In genomic region chr15:33149919-33150318, GRCh38 we compare ENCODE assay signal across 13 cellular contexts. TPM values are rescaled to one million over a fixed set of nuclear protein-coding genes. Genes with fewer than 3 reads are reported as not detected.
DNase-seq lines count a peak whose midpoint lies in the region; ATAC-seq and TF ChIP-seq lines count a peak whose summit lies in the region.
"Had no signal": no experiment of that assay in that cellular context is flagged by ENCODE, and none has a peak within 500 bp of the region (broad histone marks: within the 10 kb centered on the region; RNA-seq: fewer than 3 reads in every experiment).

No MANE protein-coding gene starts in this region.

- DNase-seq in HT1080 (ENCODE audit: low read depth) (peak; percentile 39), amniotic epithelial cell (ENCODE audit: low read depth) (peak; percentile 82), fibroblast of the aortic adventitia (ENCODE audit: low read depth) (peak; percentile 18), retinal pigment epithelial cell (ENCODE audit: low read depth) (peak; percentile 37), ureter (ENCODE audit: low spot score) (no peak), activated T-cell treated with anti-CD3 and anti-CD28 coated beads for 4 hours (no peak)
- DNase-seq: activated naive CD4-positive, alpha-beta T cell treated with anti-CD3 and anti-CD28 coated beads, Interleukin-2, amount 10 ng/mL, durations not matched to agents 7 days and 5 days; brain microvascular endothelial cell; left ventricle myocardium inferior; NCI-H1105 treated with DMSO at 0.1 percent for 48 hours; NCI-H774; ovary had no signal

- ATAC-seq in HG02623 (IDR thresholded peaks at IDR 0.05; ENCODE audit: unreplicated experiment) = no peak

- H3K4me3 ChIP-seq in fibroblast of the aortic adventitia (ENCODE audit: low read depth, low read length) = no peak overlapping the region
- no peak overlapping the region for H3K4me3 ChIP-seq in retinal pigment epithelial cell (ENCODE audit: low read length)
- H3K4me3 ChIP-seq: left ventricle myocardium inferior, ovary had no signal

- TF ChIP-seq CTCF in fibroblast of the aortic adventitia (IDR thresholded peaks at IDR 0.05; ENCODE audit: insufficient read depth, low read length) (no peak), retinal pigment epithelial cell (conservative IDR thresholded peaks at IDR 0.05; ENCODE audit: low read depth, low read length) (no peak)

RNA-seq across cellular contexts. Expression of gene FMN1, which starts 44.6 kb away (rescaled TPM):
- 3.4 and 3.8 TPM in 2 replicates for total RNA-seq in HT1080 (2014; rRNA removed; shearing (Covaris generic))
- 1.8 and 2.3 TPM in 2 replicates for polyA plus RNA-seq in HT1080 (2015; cell fraction: cytosol; rRNA removed)
- 3.8 and 4.2 TPM in 2 replicates for polyA plus RNA-seq in HT1080 (2015; cell fraction: nucleus; rRNA removed)
- total RNA-seq in fibroblast of the aortic adventitia (ENCODE audit: low replicate concordance) = 1.1 and 9.2 TPM in 2 replicates
- 16.1 TPM for total RNA-seq in ureter

Comparison
In these comparisons a context has a peak if more than half of its experiments do, and no peak if none do; other contexts are left out.
1. DNase-seq: peak in HT1080 (single experiment), amniotic epithelial cell (single experiment), fibroblast of the aortic adventitia (single experiment) and retinal pigment epithelial cell (single experiment); none in ureter (single experiment) and activated T-cell treated with anti-CD3 and anti-CD28 coated beads for 4 hours (single experiment).